8 cellular contexts compared by ENCODE assay signal in genomic region chr19:29528350-29528945, GRCh38. TPM values are rescaled to one million over a fixed set of nuclear protein-coding genes. Genes with fewer than 3 reads are reported as not detected.
DNase-seq lines count a peak whose midpoint lies in the region; ATAC-seq and TF ChIP-seq lines count a peak whose summit lies in the region.

No MANE protein-coding gene starts in this region.

- H3K27ac ChIP-seq in neuronal stem cell (replicated peaks; ENCODE audit: low read length): no peak overlapping the region
- no peak overlapping the region for H3K27ac ChIP-seq in subcutaneous abdominal adipose tissue (ENCODE audit: low read depth, low read length)

- H4K8ac ChIP-seq in neuronal stem cell (ENCODE audit: low read depth, low read length): peak overlapping the region; percentile 53

- peak; percentile 74 for TF ChIP-seq CTCF in fibroblast of villous mesenchyme (IDR thresholded peaks at IDR 0.05; ENCODE audit: insufficient read depth, low read depth, low read length)

- H3K36me3 Mint-ChIP-seq in activated T-cell treated with anti-CD3 and anti-CD28 coated beads, Interleukin-2, amount 50 U/mL, for 72 hours (ENCODE audit: insufficient read depth in 2 of 2): peaks cover 1 to 6% of the 10 kb centered on the region in 2 donors

- H3K79me1 ChIP-seq in neuronal stem cell (ENCODE audit: low read depth, low read length): no peaks in the 10 kb centered on the region

- H3K9me3 Mint-ChIP-seq in activated T-cell treated with anti-CD3 and anti-CD28 coated beads, Interleukin-2, amount 50 U/mL, for 72 hours: no peaks in the 10 kb centered on the region

- H2BK120ac ChIP-seq in neuronal stem cell (ENCODE audit: low read depth, low read length): no peak overlapping the region

- H3K14ac ChIP-seq in neuronal stem cell (ENCODE audit: low read length): no peak overlapping the region

- no peak overlapping the region for H3K4ac ChIP-seq in neuronal stem cell (ENCODE audit: low read length)

- H3K36me3 ChIP-seq in neuronal stem cell (replicated peaks in 1 of 2; ENCODE audit: control insufficient read depth in 2 of 2, insufficient read depth in 2 of 2, low read length in 2 of 2) (no peaks in the 10 kb centered on the region), subcutaneous abdominal adipose tissue (ENCODE audit: control insufficient read depth in 5 of 5, insufficient read depth in 5 of 5, low read length in 5 of 5) (no peaks in the 10 kb centered on the region)

- no CpG with 5 or more reads among the region's 57 CpGs for WGBS in neuronal stem cell (ENCODE audit: extremely low coverage in 2 of 2, insufficient read length in 2 of 2, insufficient replicate concordance in 1 of 2), 2 donors

- peak overlapping the region; percentile 66 to 84 for H3K4me3 Mint-ChIP-seq in activated T-cell treated with anti-CD3 and anti-CD28 coated beads, Interleukin-2, amount 50 U/mL, for 72 hours

- H3K9ac ChIP-seq in neuronal stem cell (ENCODE audit: low read depth, low read length, poor library complexity) (peak overlapping the region; percentile 54), subcutaneous abdominal adipose tissue (ENCODE audit: low read length in 5 of 5) (no peak overlapping the region)

- H2AFZ ChIP-seq in neuronal stem cell (ENCODE audit: low read length): peak overlapping the region; percentile 91

- H3K27me3 Mint-ChIP-seq in activated T-cell treated with anti-CD3 and anti-CD28 coated beads, Interleukin-2, amount 50 U/mL, for 72 hours (ENCODE audit: low read depth): peaks cover 66% of the 10 kb centered on the region

- peak; percentile 60 for DNase-seq in EL
- peak; percentile 39 for DNase-seq in NCI-H69 (lab: John Stamatoyannopoulos, UW)
- peak; percentile 82 to 85 for DNase-seq in activated T-cell treated with anti-CD3 and anti-CD28 coated beads, Interleukin-2, amount 50 U/mL, for 72 hours
- peak; percentile 48 for DNase-seq in fibroblast of villous mesenchyme (ENCODE audit: low read depth)
- DNase-seq in neuronal stem cell (ENCODE audit: low spot score): peak; percentile 81

- H3K4me2 ChIP-seq in neuronal stem cell (ENCODE audit: insufficient read depth, low read length, poor library complexity, severe bottlenecking): peak overlapping the region; percentile 91

- H4K91ac ChIP-seq in neuronal stem cell (ENCODE audit: low read depth, low read length, poor library complexity): no peak overlapping the region

- peaks cover 28 to 91% (median 68%) of the 10 kb centered on the region in 3 experiments for H3K27me3 ChIP-seq in neuronal stem cell (ENCODE audit: control insufficient read depth in 3 of 3, insufficient read depth in 3 of 3, low read depth in 1 of 3, low read length in 3 of 3)
- H3K27me3 ChIP-seq in subcutaneous abdominal adipose tissue (ENCODE audit: control insufficient read depth in 5 of 5, insufficient read depth in 4 of 5, low read length in 5 of 5): peaks cover 62 to 88% (median 71%) of the 10 kb centered on the region in 5 donors

- H3K4me1 ChIP-seq in neuronal stem cell (ENCODE audit: control insufficient read depth in 2 of 2, insufficient read depth in 1 of 2, low read depth in 1 of 2, low read length in 2 of 2) (peaks cover 5 to 25% of the 10 kb centered on the region in 2 donors), subcutaneous abdominal adipose tissue (ENCODE audit: control insufficient read depth in 5 of 5, insufficient read depth in 5 of 5, low read length in 5 of 5) (peaks cover 2 to 28% (median 18%) of the 10 kb centered on the region in 5 donors)

- H3K23ac ChIP-seq in neuronal stem cell (ENCODE audit: low read depth, low read length, poor library complexity): peak overlapping the region; percentile 18

- H3K27ac Mint-ChIP-seq in activated T-cell treated with anti-CD3 and anti-CD28 coated beads, Interleukin-2, amount 50 U/mL, for 72 hours: no peak overlapping the region

- H2AK5ac ChIP-seq in neuronal stem cell (ENCODE audit: low read depth, low read length): peak overlapping the region; percentile 40

- ATAC-seq in HG02610 (IDR thresholded peaks at IDR 0.05; ENCODE audit: unreplicated experiment) (peak; percentile 51), HG03039 (IDR thresholded peaks at IDR 0.05; ENCODE audit: unreplicated experiment) (no peak)
- peak; percentile 84 to 89 for ATAC-seq in activated T-cell treated with anti-CD3 and anti-CD28 coated beads, Interleukin-2, amount 50 U/mL, for 72 hours (replicated peaks in 1 of 2)

- H3K9me3 ChIP-seq in neuronal stem cell (replicated peaks in 1 of 2; ENCODE audit: control insufficient read depth in 2 of 2, insufficient read depth in 1 of 2, low read depth in 1 of 2, low read length in 2 of 2) (peaks cover 0 to 6% of the 10 kb centered on the region in 2 donors), subcutaneous abdominal adipose tissue (ENCODE audit: control insufficient read depth in 5 of 5, low read length in 5 of 5) (peaks cover 0 to 7% (median 2%) of the 10 kb centered on the region in 5 donors)

- peak overlapping the region; percentile 94 for H3K18ac ChIP-seq in neuronal stem cell (ENCODE audit: low read length)

- no peak overlapping the region for H2BK12ac ChIP-seq in neuronal stem cell (ENCODE audit: low read length)

- H3K4me1 Mint-ChIP-seq in activated T-cell treated with anti-CD3 and anti-CD28 coated beads, Interleukin-2, amount 50 U/mL, for 72 hours (ENCODE audit: low read depth): peaks cover 24% of the 10 kb centered on the region

- H2BK15ac ChIP-seq in neuronal stem cell (ENCODE audit: low read length): no peak overlapping the region

- no peak overlapping the region for H2BK5ac ChIP-seq in neuronal stem cell (ENCODE audit: low read length)

- no peak overlapping the region for H3K4me3 ChIP-seq in fibroblast of villous mesenchyme (ENCODE audit: low read depth, low read length)
- H3K4me3 ChIP-seq in neuronal stem cell (ENCODE audit: low read length in 2 of 2): peak overlapping the region; percentile 31 to 72
- H3K4me3 ChIP-seq in subcutaneous abdominal adipose tissue (ENCODE audit: low read depth in 1 of 5, low read length in 5 of 5): peak overlapping the region in 3 of 5 donors; percentile 13 to 18 (median 18)

RNA-seq across cellular contexts. Expression of gene VSTM2B, which starts 2.7 kb away (rescaled TPM):
- not detected for total RNA-seq in activated T-cell treated with anti-CD3 and anti-CD28 coated beads, Interleukin-2, amount 50 U/mL, for 72 hours
- not detected in 2 replicates for total RNA-seq in fibroblast of villous mesenchyme
- polyA plus RNA-seq in neuronal stem cell (2013, experiment 1 of 2): 2.1 TPM
- polyA plus RNA-seq in neuronal stem cell (2013, experiment 2 of 2): 2.2 TPM
